ENCODE assay signal across 9 cellular contexts in the genomic region with DNA sequence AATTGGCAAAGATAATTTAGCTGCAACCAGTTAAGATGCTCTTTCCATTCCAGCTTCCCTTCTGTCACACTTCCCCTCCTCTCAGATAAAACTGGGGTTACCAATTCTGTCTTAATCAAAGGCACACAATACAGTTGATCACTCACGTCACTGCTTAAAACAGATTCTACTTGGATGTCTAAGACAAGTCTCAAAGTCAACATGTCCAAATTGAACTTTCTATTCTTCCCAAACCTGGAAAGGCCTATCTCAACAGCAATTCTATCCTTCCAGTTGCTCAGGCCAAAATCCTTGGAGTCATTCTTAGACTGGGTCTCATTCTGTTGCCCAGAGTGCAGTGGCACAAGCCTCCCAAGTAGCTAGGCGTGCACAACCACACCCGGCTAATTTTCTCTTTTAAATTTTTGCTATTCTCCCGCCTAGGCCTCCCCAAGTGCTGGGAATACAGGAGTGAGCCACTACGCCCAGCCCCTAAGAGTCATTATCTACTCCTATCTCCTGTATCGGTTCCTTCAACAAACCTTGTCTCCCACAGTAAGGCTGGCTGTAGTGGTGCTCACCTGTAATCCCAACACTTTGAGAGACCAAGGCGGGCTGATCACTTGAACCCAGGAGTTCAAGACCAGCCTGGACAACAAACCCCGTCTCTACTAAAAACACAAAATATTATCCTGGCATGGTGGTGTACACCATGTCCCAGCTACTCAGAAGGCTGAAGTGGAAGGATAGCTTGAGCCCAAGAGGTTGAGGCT.
DNase-seq lines count a peak whose midpoint lies in the region; ATAC-seq and TF ChIP-seq lines count a peak whose summit lies in the region.
"Had no signal": no experiment of that assay in that cellular context is flagged by ENCODE, and none has a peak within 500 bp of the region (broad histone marks: within the 10 kb centered on the region; RNA-seq: fewer than 3 reads in every experiment).

No MANE protein-coding gene starts in this region.

- peaks cover 78% of the 10 kb centered on the region for H3K36me3 ChIP-seq in SK-N-MC (ENCODE audit: insufficient read depth, low read length)

- peak overlapping the region; percentile 81 for H3K27ac Mint-ChIP-seq in activated T-cell treated with anti-CD3 and anti-CD28 coated beads, Interleukin-2, amount 50 U/mL, for 24 hours
- H3K27ac Mint-ChIP-seq in nephron, result peak overlapping the region in 2 of 3 experiments; percentile 0 to 22

- peaks cover 85% of the 10 kb centered on the region for H3K36me3 Mint-ChIP-seq in activated T-cell treated with anti-CD3 and anti-CD28 coated beads, Interleukin-2, amount 50 U/mL, for 24 hours (ENCODE audit: low read depth)
- H3K36me3 Mint-ChIP-seq in nephron (ENCODE audit: low read depth), result peaks cover 61% of the 10 kb centered on the region

- peaks cover 66% of the 10 kb centered on the region for H3K4me1 Mint-ChIP-seq in activated T-cell treated with anti-CD3 and anti-CD28 coated beads, Interleukin-2, amount 50 U/mL, for 24 hours (ENCODE audit: low read depth)
- H3K4me1 Mint-ChIP-seq in nephron, result peaks cover 36% of the 10 kb centered on the region

- no peaks in the 10 kb centered on the region for H3K9me3 ChIP-seq in SK-N-MC (ENCODE audit: low read depth, low read length)

- no peak overlapping the region for H3K4me3 Mint-ChIP-seq in activated T-cell treated with anti-CD3 and anti-CD28 coated beads, Interleukin-2, amount 50 U/mL, for 24 hours
- H3K4me3 Mint-ChIP-seq in nephron, result peak overlapping the region in 1 of 3 experiments; percentile 3

- TF ChIP-seq CTCF in nephron (IDR thresholded peaks at IDR 0.05; ENCODE audit: unreplicated experiment in 3 of 3), result no peak

- H3K9me3 Mint-ChIP-seq in activated T-cell treated with anti-CD3 and anti-CD28 coated beads, Interleukin-2, amount 50 U/mL, for 24 hours, result no peaks in the 10 kb centered on the region
- H3K9me3 Mint-ChIP-seq in nephron, result no peaks in the 10 kb centered on the region

- no peak overlapping the region for H3K4me3 ChIP-seq in SK-N-MC

- ATAC-seq in GM19351 (IDR thresholded peaks at IDR 0.05; ENCODE audit: unreplicated experiment), result no peak

- H3K27me3 Mint-ChIP-seq in activated T-cell treated with anti-CD3 and anti-CD28 coated beads, Interleukin-2, amount 50 U/mL, for 24 hours, result peaks cover 3% of the 10 kb centered on the region
- no peaks in the 10 kb centered on the region for H3K27me3 Mint-ChIP-seq in nephron (ENCODE audit: low read depth)

- peak; percentile 48 for DNase-seq in activated T-cell treated with anti-CD3 and anti-CD28 coated beads, Interleukin-2, amount 50 U/mL, for 24 hours
- DNase-seq in activated T-cell treated with anti-CD3 and anti-CD28 coated beads, Interleukin-2, amount 50 U/mL, for 1 hour, result no peak
- DNase-seq in SK-N-MC (ENCODE audit: low read depth, low spot score), result no peak
- no peak for DNase-seq in NCI-H345 treated with DMSO at 0.1 percent for 48 hours (lab: John Stamatoyannopoulos, UW; ENCODE audit: unreplicated experiment)
- DNase-seq: AML-193; effector CD4-positive, alpha-beta T cell; NCI-H187 treated with DMSO at 0.1 percent for 48 hours had no signal

- H3K27ac ChIP-seq in SK-N-MC, result peak overlapping the region; percentile 9; the same call in 1 of the 2 replicates

- H3K9ac ChIP-seq in SK-N-MC (ENCODE audit: insufficient read length), result no peak overlapping the region
